ENCODE assay signal across 9 cellular contexts in genomic region chr1:200979574-200980451, GRCh38. TPM values are rescaled to one million over a fixed set of nuclear protein-coding genes. Genes with fewer than 3 reads are reported as not detected.
DNase-seq lines count a peak whose midpoint lies in the region; TF ChIP-seq lines count a peak whose summit lies in the region.
"Had no signal": no experiment of that assay in that cellular context is flagged by ENCODE, and none has a peak within 500 bp of the region (broad histone marks: within the 10 kb centered on the region; RNA-seq: fewer than 3 reads in every experiment).

No MANE protein-coding gene starts in this region.

- H3K4me1 Mint-ChIP-seq in endodermal cell: no peaks in the 10 kb centered on the region

- H3K27ac ChIP-seq in endodermal cell (ENCODE audit: low read depth, low read length): no peak overlapping the region
- no peak overlapping the region for H3K27ac ChIP-seq in smooth muscle cell (ENCODE audit: low read depth)
- H3K27ac ChIP-seq: epithelial cell of prostate had no signal

- H3K4me3 ChIP-seq in endodermal cell (ENCODE audit: low read length): no peak overlapping the region
- H3K4me3 ChIP-seq in smooth muscle cell: no peak overlapping the region

- no peaks in the 10 kb centered on the region for H4K20me1 ChIP-seq in smooth muscle cell (ENCODE audit: low read depth)

- TF ChIP-seq CTCF in endodermal cell (conservative IDR thresholded peaks at IDR 0.05) (peak; percentile 90), smooth muscle cell (IDR thresholded peaks at IDR 0.05; ENCODE audit: borderline replicate concordance, insufficient read depth, poor library complexity, severe bottlenecking) (peak; percentile 57)

- no peak overlapping the region for H2AFZ ChIP-seq in smooth muscle cell (ENCODE audit: low read depth)

- H3K9ac ChIP-seq in endodermal cell (ENCODE audit: extremely low read depth, low read length, poor library complexity, severe bottlenecking): no peak overlapping the region
- no peak overlapping the region for H3K9ac ChIP-seq in smooth muscle cell (ENCODE audit: low read depth)

- WGBS in endodermal cell (ENCODE audit: insufficient coverage in 1 of 2, insufficient read length in 1 of 2), 2 experiments: 80 to 86% methylated on average over 9 to 13 of the region's 13 CpGs
- WGBS in smooth muscle cell (ENCODE audit: low lambda C conversion rate): 85% methylated on average over 13 of the region's 13 CpGs

- peaks cover 11% of the 10 kb centered on the region for H3K9me3 ChIP-seq in endodermal cell (ENCODE audit: control insufficient read depth, low read length)
- no peaks in the 10 kb centered on the region for H3K9me3 ChIP-seq in smooth muscle cell (replicated peaks; ENCODE audit: low read depth)

- H3K79me2 ChIP-seq in smooth muscle cell (ENCODE audit: low read depth): no peaks in the 10 kb centered on the region

- H3K27me3 Mint-ChIP-seq in endodermal cell (ENCODE audit: insufficient read depth): no peaks in the 10 kb centered on the region

- no peak overlapping the region for H3K4me3 Mint-ChIP-seq in endodermal cell

- peaks cover 15% of the 10 kb centered on the region for H3K36me3 Mint-ChIP-seq in endodermal cell (ENCODE audit: low read depth)

- DNase-seq in NCI-H2081 (lab: John Stamatoyannopoulos, UW) (peak; percentile 32 to 33), NCI-H2081 treated with DMSO at 0.1 percent for 48 hours (lab: John Stamatoyannopoulos, UW) (no peak), NCI-H1092 (lab: John Stamatoyannopoulos, UW) (peak; percentile 62), endodermal cell (peak; percentile 94), smooth muscle cell (lab: John Stamatoyannopoulos, UW; ENCODE audit: unreplicated experiment) (no peak), ureter (ENCODE audit: low spot score) (no peak), hippocampal formation (lab: John Stamatoyannopoulos, UW) (no peak)
- DNase-seq in activated CD4-positive, alpha-beta T cell treated with anti-CD3 and anti-CD28 coated beads for 48 hours: peak; percentile 85

- no peaks in the 10 kb centered on the region for H3F3A ChIP-seq in smooth muscle cell (ENCODE audit: low read depth)

- peaks cover 12% of the 10 kb centered on the region for H3K9me3 Mint-ChIP-seq in endodermal cell

- no peaks in the 10 kb centered on the region for H3K4me1 ChIP-seq in endodermal cell (ENCODE audit: control insufficient read depth, insufficient read depth, low read length)
- no peaks in the 10 kb centered on the region for H3K4me1 ChIP-seq in smooth muscle cell (ENCODE audit: low read depth)

- no peak overlapping the region for H3K27ac Mint-ChIP-seq in endodermal cell

- H3K27me3 ChIP-seq in endodermal cell (ENCODE audit: control insufficient read depth, insufficient read depth, low read length, poor library complexity, severe bottlenecking) (no peaks in the 10 kb centered on the region), smooth muscle cell (ENCODE audit: low read depth) (no peaks in the 10 kb centered on the region)

- no peaks in the 10 kb centered on the region for H3K36me3 ChIP-seq in endodermal cell (ENCODE audit: control insufficient read depth, insufficient read depth, low read length)
- no peaks in the 10 kb centered on the region for H3K36me3 ChIP-seq in smooth muscle cell (ENCODE audit: low read depth)

- no peak overlapping the region for H3K4me2 ChIP-seq in smooth muscle cell

RNA-seq across cellular contexts. Expression of gene KIF21B, which starts 43.7 kb away (rescaled TPM):
- total RNA-seq in endodermal cell (10 to 100 TPM in 1 of 2 donors, 1 to 10 TPM in 1; 8.8 to 14.7 TPM), smooth muscle cell (1.9 and 3.4 TPM in 2 replicates), ureter (10.7 TPM)
- polyA plus RNA-seq in endodermal cell (2013, experiment 1 of 2): 28.2 TPM
- 28.2 TPM for polyA plus RNA-seq in endodermal cell (2013, experiment 2 of 2)
- polyA plus RNA-seq in smooth muscle cell: 1.0 and 1.2 TPM in 2 replicates

Comparison
In these comparisons a context has a peak if more than half of its experiments do, and no peak if none do; other contexts are left out.
1. DNase-seq: peak in NCI-H2081 (2 of 2), NCI-H1092 (single experiment), activated CD4-positive, alpha-beta T cell treated with anti-CD3 and anti-CD28 coated beads for 48 hours (single experiment) and endodermal cell (single experiment); none in NCI-H2081 treated with DMSO at 0.1 percent for 48 hours (single experiment), smooth muscle cell (single experiment), ureter (single experiment) and hippocampal formation (0 of 2).